In genomic region chr10:122473116-122473515, GRCh38 we compare ENCODE assay signal across 28 cellular contexts. TPM values are rescaled to one million over a fixed set of nuclear protein-coding genes. Genes with fewer than 3 reads are reported as not detected.
DNase-seq lines count a peak whose midpoint lies in the region; ATAC-seq and TF ChIP-seq lines count a peak whose summit lies in the region.
"Had no signal": no experiment of that assay in that cellular context is flagged by ENCODE, and none has a peak within 500 bp of the region (broad histone marks: within the 10 kb centered on the region; RNA-seq: fewer than 3 reads in every experiment).

No MANE protein-coding gene starts in this region.

- H3K36me3 Mint-ChIP-seq in neural progenitor cell, result no peaks in the 10 kb centered on the region
- H3K36me3 Mint-ChIP-seq: CD8-positive, alpha-beta T cell had no signal

- H3K9me3 ChIP-seq in BLaER1 treated with 17β-estradiol and CSF1 and Interleukin-3, amounts not matched to agents 10 nM and 100 nM (replicated peaks in 1 of 11), result peaks cover 0 to 12% (median 0%) of the 10 kb centered on the region in 11 experiments; a peak in 3 of 22 replicates
- no peaks in the 10 kb centered on the region for H3K9me3 ChIP-seq in neural progenitor cell (ENCODE audit: low read depth)
- H3K9me3 ChIP-seq: A549, Caco-2, SJSA1 had no signal

- H3K27me3 Mint-ChIP-seq in neural progenitor cell (ENCODE audit: insufficient read depth, low read depth), result peaks cover 11% of the 10 kb centered on the region

- no peaks in the 10 kb centered on the region for H3K36me3 ChIP-seq in BLaER1 treated with 17β-estradiol and CSF1 and Interleukin-3, amounts not matched to agents 10 nM and 100 nM
- H3K36me3 ChIP-seq in neural progenitor cell, result no peaks in the 10 kb centered on the region
- H3K36me3 ChIP-seq: SJSA1 had no signal

- no peak overlapping the region; a peak in 1 of 22 replicates for H3K9ac ChIP-seq in BLaER1 treated with 17β-estradiol and CSF1 and Interleukin-3, amounts not matched to agents 10 nM and 100 nM
- H3K9ac ChIP-seq in neural progenitor cell, result no peak overlapping the region
- H3K9ac ChIP-seq: GM23248 had no signal

- H3K27me3 ChIP-seq in BLaER1 treated with 17β-estradiol and CSF1 and Interleukin-3, amounts not matched to agents 10 nM and 100 nM, result no peaks in the 10 kb centered on the region
- no peaks in the 10 kb centered on the region for H3K27me3 ChIP-seq in neural progenitor cell
- H3K27me3 ChIP-seq: SJSA1 had no signal

- H3K4me1 Mint-ChIP-seq in neural progenitor cell, result peaks cover 45% of the 10 kb centered on the region

- no peak overlapping the region for H2AFZ ChIP-seq in neural progenitor cell (replicated peaks)
- H2AFZ ChIP-seq: GM23248 had no signal

- H3K4me2 ChIP-seq in BLaER1 treated with 17β-estradiol and CSF1 and Interleukin-3, amounts not matched to agents 10 nM and 100 nM, result peak overlapping the region in 3 of 11 experiments; percentile 83 to 88 (median 88); a peak in 2 of 22 replicates
- no peak overlapping the region for H3K4me2 ChIP-seq in neural progenitor cell
- H3K4me2 ChIP-seq: A549 had no signal

- peaks cover 12% of the 10 kb centered on the region for H3F3A ChIP-seq in neural progenitor cell (ENCODE audit: low read depth)

- DNase-seq in left lobe of liver (ENCODE audit: low spot score), result peak; percentile 22
- DNase-seq in substantia nigra (lab: John Stamatoyannopoulos, UW), result no peak
- no peak for DNase-seq in neural progenitor cell (ENCODE audit: low spot score)
- no peak for DNase-seq in MV-4-11 (lab: John Stamatoyannopoulos, UW)
- DNase-seq: AML-193; Caco-2; CD8-positive, alpha-beta T cell; GM23248; H7; Kasumi-1; NCI-H1105; NCI-H1436 treated with DMSO at 0.1 percent for 48 hours; NCI-H187 treated with DMSO at 0.1 percent for 48 hours; NCI-H2171 treated with DMSO at 0.1 percent for 48 hours; NCI-H345; NCI-H510A treated with DMSO at 0.1 percent for 48 hours; NCI-H774 had no signal

- no peaks in the 10 kb centered on the region for H3K9me3 Mint-ChIP-seq in neural progenitor cell
- H3K9me3 Mint-ChIP-seq: CD8-positive, alpha-beta T cell had no signal

- no peak overlapping the region for H3K27ac Mint-ChIP-seq in neural progenitor cell
- H3K27ac Mint-ChIP-seq: CD8-positive, alpha-beta T cell had no signal

- H3K27ac ChIP-seq in BLaER1 treated with 17β-estradiol and CSF1 and Interleukin-3, amounts not matched to agents 10 nM and 100 nM, result peak overlapping the region in 7 of 11 experiments; percentile 5 to 82 (median 76); a peak in 10 of 22 replicates
- H3K27ac ChIP-seq in angular gyrus (ENCODE audit: low read depth, low read length), result peak overlapping the region; percentile 52
- peak overlapping the region; percentile 47 for H3K27ac ChIP-seq in substantia nigra (ENCODE audit: low read depth, low read length, poor library complexity, severe bottlenecking)
- H3K27ac ChIP-seq in neural progenitor cell, result no peak overlapping the region
- H3K27ac ChIP-seq: A549, C4-2B, GM23248, SJSA1 had no signal

- no peak overlapping the region for H3K4me3 ChIP-seq in BLaER1 treated with 17β-estradiol and CSF1 and Interleukin-3, amounts not matched to agents 10 nM and 100 nM
- no peak overlapping the region for H3K4me3 ChIP-seq in neural progenitor cell
- H3K4me3 ChIP-seq: A549, GM23248, K562, SJSA1 had no signal

- TF ChIP-seq CTCF in neural progenitor cell (IDR thresholded peaks at IDR 0.05), result no peak

- no peaks in the 10 kb centered on the region for H4K20me1 ChIP-seq in BLaER1 treated with 17β-estradiol and CSF1 and Interleukin-3, amounts not matched to agents 10 nM and 100 nM
- H4K20me1 ChIP-seq in neural progenitor cell (ENCODE audit: low read depth), result peaks cover 7% of the 10 kb centered on the region

- H3K4me1 ChIP-seq in BLaER1 treated with 17β-estradiol and CSF1 and Interleukin-3, amounts not matched to agents 10 nM and 100 nM, result peaks cover 32 to 83% (median 59%) of the 10 kb centered on the region in 10 experiments
- H3K4me1 ChIP-seq in neural progenitor cell, result peaks cover 20% of the 10 kb centered on the region

- ATAC-seq in left lobe of liver, result no peak
- no peak for ATAC-seq in HG02885 (IDR thresholded peaks at IDR 0.05; ENCODE audit: poor library complexity, unreplicated experiment)
- ATAC-seq: A549; CD8-positive, alpha-beta T cell; HepG2; K562; Right ventricle myocardium inferior had no signal

- H3K4me3 Mint-ChIP-seq in neural progenitor cell, result no peak overlapping the region
- H3K4me3 Mint-ChIP-seq: CD8-positive, alpha-beta T cell had no signal

- H3K79me2 ChIP-seq in neural progenitor cell (ENCODE audit: low read depth), result no peaks in the 10 kb centered on the region

RNA-seq across cellular contexts. Expression of gene HTRA1, which starts 11.8 kb away (rescaled TPM):
- total RNA-seq in left lobe of liver, result 83.1 TPM
- 12.2 and 17.0 TPM in 2 replicates for total RNA-seq in neural progenitor cell (ENCODE audit: low replicate concordance)
- total RNA-seq: CD8-positive, alpha-beta T cell had no signal

RNA-seq across cellular contexts. Expression of gene ARMS2, which starts 18.7 kb away (rescaled TPM):
- total RNA-seq in left lobe of liver (not detected), neural progenitor cell (ENCODE audit: low replicate concordance) (not detected in 2 replicates)
- total RNA-seq: Caco-2; CD8-positive, alpha-beta T cell; GM23248; H7; HepG2; HT1080; K562; M059J; Right ventricle myocardium inferior; SJSA1 had no signal
